ENCODE assay signal across 12 cellular contexts in the genomic region with DNA sequence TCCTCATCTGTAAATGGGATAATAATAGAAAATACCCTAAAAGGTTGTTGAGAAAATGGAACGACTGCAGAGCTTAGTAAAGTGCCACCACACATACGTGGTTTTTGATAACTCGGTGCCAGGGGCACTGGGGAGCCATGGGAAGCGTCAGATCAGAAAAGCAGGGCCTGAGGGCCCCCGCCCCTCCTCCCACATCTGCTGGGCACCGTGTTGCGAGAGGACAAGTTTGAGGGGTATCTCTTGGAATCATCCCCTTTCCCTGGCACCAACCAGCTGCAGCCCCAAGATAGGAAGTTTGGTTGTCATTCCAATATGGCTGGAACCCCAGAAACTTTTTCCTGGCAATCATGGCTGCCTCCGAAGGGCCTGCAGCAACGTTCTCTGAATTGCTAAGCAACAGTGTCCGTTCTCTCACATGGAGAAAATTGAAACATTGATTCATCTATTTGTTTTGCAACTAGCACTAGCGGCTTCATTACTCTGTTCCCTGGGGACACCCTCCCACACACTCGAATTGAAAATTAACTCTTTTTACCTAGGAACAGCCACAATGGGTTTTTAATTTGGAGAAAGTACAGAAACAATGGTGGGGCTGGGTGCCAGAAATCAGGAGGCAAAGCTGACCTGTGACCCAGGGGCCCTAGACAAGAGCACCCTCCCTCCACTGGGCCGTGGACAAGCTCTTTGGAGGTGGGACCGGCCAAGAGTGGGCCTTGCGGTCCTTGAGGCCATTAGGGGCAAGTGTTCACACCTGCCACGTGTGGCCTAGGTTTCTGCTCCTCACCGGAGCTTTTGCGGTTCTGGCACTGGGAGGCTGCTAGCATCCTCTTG.
A peak's percentile ranks its signal among the peaks of the same experiment; 100 is the strongest.
DNase-seq lines count a peak whose midpoint lies in the region; TF ChIP-seq lines count a peak whose summit lies in the region.
"Had no signal": no experiment of that assay in that cellular context is flagged by ENCODE, and none has a peak within 500 bp of the region (broad histone marks: within the 10 kb centered on the region; RNA-seq: fewer than 3 reads in every experiment).

No MANE protein-coding gene starts in this region.

- H3K9me2 ChIP-seq in GM23248 (ENCODE audit: insufficient read depth) = no peaks in the 10 kb centered on the region
- H3K9me2 ChIP-seq: SK-N-SH had no signal

- H3K36me3 ChIP-seq in GM23248 (ENCODE audit: low read depth) (no peaks in the 10 kb centered on the region), osteoblast (ENCODE audit: insufficient read depth, low read length) (no peaks in the 10 kb centered on the region)
- H3K36me3 ChIP-seq: esophagus squamous epithelium had no signal

- peak overlapping the region; percentile 43; the same call in 1 of the 2 replicates for H3K9ac ChIP-seq in GM23248
- H3K9ac ChIP-seq: SK-N-SH had no signal

- DNase-seq in Ammon's horn (ENCODE audit: low spot score) (peak; percentile 43), GM23248 (peak; percentile 90), chondrocyte (ENCODE audit: low spot score) (peak; percentile 55), osteoblast (ENCODE audit: insufficient read length, low spot score, missing footprints) (peak; percentile 94), SK-N-DZ (ENCODE audit: low spot score) (no peak), HPDE6-E6E7 (ENCODE audit: extremely low spot score) (no peak), HK-2 (ENCODE audit: unreplicated experiment) (no peak), midbrain (lab: John Stamatoyannopoulos, UW) (no peak)
- DNase-seq: esophagus squamous epithelium, NCI-H146, SK-N-SH had no signal

- no peaks in the 10 kb centered on the region for H3F3A ChIP-seq in GM23248 (ENCODE audit: insufficient read depth)

- 55 to 60% methylated on average over 18 of the region's 18 CpGs for WGBS in GM23248 (ENCODE audit: low coverage in 1 of 2, low lambda C conversion rate in 2 of 2, missing lambda C conversion rate in 2 of 2), 2 experiments

- no peaks in the 10 kb centered on the region for H3K9me3 Mint-ChIP-seq in chondrocyte (ENCODE audit: low read depth)
- H3K9me3 Mint-ChIP-seq: CD8-positive, alpha-beta memory T cell had no signal

- TF ChIP-seq CTCF in chondrocyte (IDR thresholded peaks at IDR 0.05) = no peak
- TF ChIP-seq CTCF in osteoblast (IDR thresholded peaks at IDR 0.05; ENCODE audit: extremely low read depth, low read depth, low read length) = no peak

- in situ Hi-C loops in GM23248 (cut with MboI) = no loop called here

- no peaks in the 10 kb centered on the region for H3K36me3 Mint-ChIP-seq in chondrocyte (ENCODE audit: low read depth)
- H3K36me3 Mint-ChIP-seq: CD8-positive, alpha-beta memory T cell had no signal

- H3K4me2 ChIP-seq in GM23248 (ENCODE audit: unreplicated experiment) (no peak overlapping the region), osteoblast (ENCODE audit: insufficient read depth, low read length) (peak overlapping the region; percentile 45)
- H3K4me2 ChIP-seq: SK-N-SH had no signal

- H3K27me3 Mint-ChIP-seq in chondrocyte (ENCODE audit: low read depth) = no peaks in the 10 kb centered on the region

- H3K4me1 ChIP-seq in GM23248 (ENCODE audit: insufficient read depth) (peaks cover 12% of the 10 kb centered on the region), osteoblast (ENCODE audit: insufficient read depth, low read length) (peaks cover 11% of the 10 kb centered on the region)
- H3K4me1 ChIP-seq: esophagus squamous epithelium had no signal

- H3K4me1 Mint-ChIP-seq in chondrocyte (ENCODE audit: low read depth) = peaks cover 5% of the 10 kb centered on the region
- H3K4me1 Mint-ChIP-seq: CD8-positive, alpha-beta memory T cell had no signal

- H2AFZ ChIP-seq in GM23248 (peak overlapping the region; percentile 65), osteoblast (ENCODE audit: low read length) (peak overlapping the region; percentile 82)

- H3K4me3 ChIP-seq in GM23248 (no peak overlapping the region), osteoblast (ENCODE audit: insufficient read depth, low read length) (no peak overlapping the region)
- H3K4me3 ChIP-seq: esophagus squamous epithelium had no signal

- H3K9me3 ChIP-seq in GM23248 (ENCODE audit: low read depth) (no peaks in the 10 kb centered on the region), osteoblast (ENCODE audit: low read depth, low read length) (no peaks in the 10 kb centered on the region)
- H3K9me3 ChIP-seq: esophagus squamous epithelium, SK-N-SH had no signal

- H3K27me3 ChIP-seq in GM23248 (replicated peaks; ENCODE audit: insufficient read depth) (no peaks in the 10 kb centered on the region), osteoblast (ENCODE audit: insufficient read depth, low read length) (no peaks in the 10 kb centered on the region)

- H4K20me1 ChIP-seq in GM23248 (ENCODE audit: insufficient read depth) (no peaks in the 10 kb centered on the region), osteoblast (ENCODE audit: insufficient read depth, low read length) (no peaks in the 10 kb centered on the region)

- H3K79me2 ChIP-seq in GM23248 (ENCODE audit: insufficient read depth) (no peaks in the 10 kb centered on the region), osteoblast (ENCODE audit: insufficient read depth, low read length) (no peaks in the 10 kb centered on the region)

- no peak overlapping the region for H3K27ac ChIP-seq in GM23248
- H3K27ac ChIP-seq in osteoblast (ENCODE audit: low read depth, low read length) = peak overlapping the region; percentile 31
- H3K27ac ChIP-seq: esophagus squamous epithelium had no signal

- no peak overlapping the region for H3K27ac Mint-ChIP-seq in chondrocyte (ENCODE audit: unreplicated experiment)
- H3K27ac Mint-ChIP-seq: CD8-positive, alpha-beta memory T cell had no signal

- no peak overlapping the region for H3K4me3 Mint-ChIP-seq in chondrocyte (ENCODE audit: unreplicated experiment)

Comparison
In these comparisons a context has a peak if more than half of its experiments do, and no peak if none do; other contexts are left out.
1. DNase-seq: peak in Ammon's horn (single experiment), GM23248 (single experiment), chondrocyte (single experiment) and osteoblast (single experiment); none in SK-N-DZ (single experiment), HPDE6-E6E7 (single experiment), HK-2 (single experiment) and midbrain (single experiment).